1 cellular context compared by ENCODE assay signal in the genomic region with DNA sequence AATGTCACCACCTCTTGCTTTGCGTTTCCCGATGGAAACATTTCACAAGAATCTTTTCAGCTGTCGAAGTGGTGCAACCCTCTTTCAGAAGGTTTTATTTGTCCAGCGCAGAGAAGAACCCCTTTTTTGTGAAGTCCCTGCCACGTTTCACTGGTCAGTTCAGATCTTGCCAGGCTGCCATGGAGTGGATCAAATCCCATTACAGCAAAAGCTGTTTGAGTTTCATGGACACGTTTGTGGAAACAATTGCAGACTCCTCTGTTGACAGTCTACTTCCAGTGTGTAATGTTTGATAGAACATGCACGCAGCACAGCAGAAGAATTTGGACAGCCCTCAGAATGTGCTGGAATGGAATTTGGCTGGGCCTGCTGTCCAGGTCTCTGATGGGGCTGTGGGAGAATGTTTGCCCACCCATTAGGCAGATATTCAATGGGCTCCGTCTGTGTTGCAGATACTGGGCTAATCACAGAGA.
TF ChIP-seq lines count a peak whose summit lies in the region.

No MANE protein-coding gene starts in this region.

TF ChIP-seq in IMR-90, 13 proteins besides CTCF, POLR2A, EP300 and RAD21 (continued from another document):
- TF ChIP-seq, protein P1, sequence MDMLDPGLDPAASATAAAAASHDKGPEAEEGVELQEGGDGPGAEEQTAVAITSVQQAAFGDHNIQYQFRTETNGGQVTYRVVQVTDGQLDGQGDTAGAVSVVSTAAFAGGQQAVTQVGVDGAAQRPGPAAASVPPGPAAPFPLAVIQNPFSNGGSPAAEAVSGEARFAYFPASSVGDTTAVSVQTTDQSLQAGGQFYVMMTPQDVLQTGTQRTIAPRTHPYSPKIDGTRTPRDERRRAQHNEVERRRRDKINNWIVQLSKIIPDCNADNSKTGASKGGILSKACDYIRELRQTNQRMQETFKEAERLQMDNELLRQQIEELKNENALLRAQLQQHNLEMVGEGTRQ (IDR thresholded peaks at IDR 0.05; ENCODE audit: low read depth, low read length) = no peak
- TF ChIP-seq NFE2L2 (IDR thresholded peaks at IDR 0.05; ENCODE audit: low read depth, low read length) (no peak), CHD1 (IDR thresholded peaks at IDR 0.05; ENCODE audit: low read depth, low read length) (no peak), BHLHE40 (IDR thresholded peaks at IDR 0.05; ENCODE audit: low read depth, low read length) (no peak), CEBPB (IDR thresholded peaks at IDR 0.05; ENCODE audit: low read depth, low read length) (no peak), MAZ (IDR thresholded peaks at IDR 0.05; ENCODE audit: borderline replicate concordance, low read depth, low read length) (no peak), FOS (IDR thresholded peaks at IDR 0.05; ENCODE audit: low read depth, low read length) (no peak), SMC3 (IDR thresholded peaks at IDR 0.05; ENCODE audit: low read depth, low read length) (no peak), RFX5 (IDR thresholded peaks at IDR 0.05; ENCODE audit: low read depth, low read length) (no peak)
- TF ChIP-seq, protein P2, sequence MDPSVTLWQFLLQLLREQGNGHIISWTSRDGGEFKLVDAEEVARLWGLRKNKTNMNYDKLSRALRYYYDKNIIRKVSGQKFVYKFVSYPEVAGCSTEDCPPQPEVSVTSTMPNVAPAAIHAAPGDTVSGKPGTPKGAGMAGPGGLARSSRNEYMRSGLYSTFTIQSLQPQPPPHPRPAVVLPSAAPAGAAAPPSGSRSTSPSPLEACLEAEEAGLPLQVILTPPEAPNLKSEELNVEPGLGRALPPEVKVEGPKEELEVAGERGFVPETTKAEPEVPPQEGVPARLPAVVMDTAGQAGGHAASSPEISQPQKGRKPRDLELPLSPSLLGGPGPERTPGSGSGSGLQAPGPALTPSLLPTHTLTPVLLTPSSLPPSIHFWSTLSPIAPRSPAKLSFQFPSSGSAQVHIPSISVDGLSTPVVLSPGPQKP (IDR thresholded peaks at IDR 0.05; ENCODE audit: borderline replicate concordance, low read depth, low read length) = no peak
TF ChIP-seq in IMR-90: peak in this region for 0.
